Comparison of ENCODE assay signal across 8 cellular contexts in genomic region chr10:22714524-22715289, GRCh38. TPM values are rescaled to one million over a fixed set of nuclear protein-coding genes. Genes with fewer than 3 reads are reported as not detected.
DNase-seq lines count a peak whose midpoint lies in the region; ATAC-seq and TF ChIP-seq lines count a peak whose summit lies in the region.

TSS of gene PIP4K2A (minus strand) at chr10:22714578. CDS start at chr10:22714326, 252 bp downstream.

- peak within 1 kb of the TSS; percentile 84 for H3K4me3 ChIP-seq in epithelial cell of esophagus (ENCODE audit: low read length)
- peak within 1 kb of the TSS; percentile 89 for H3K4me3 ChIP-seq in mononuclear cell (ENCODE audit: low read length)

- H3K9me3 ChIP-seq in mononuclear cell (ENCODE audit: low read depth, low read length), result no peaks in the 10 kb centered on the region

- peak; percentile 69 for ATAC-seq in HG03064 (IDR thresholded peaks at IDR 0.05; ENCODE audit: low read depth, unreplicated experiment)

- H3K27me3 ChIP-seq in mononuclear cell (ENCODE audit: insufficient read depth, low read length), result no peaks in the 10 kb centered on the region

- peaks cover 25% of the 10 kb centered on the region for H3K4me1 ChIP-seq in mononuclear cell (ENCODE audit: insufficient read depth, low read length)

- peak; percentile 93 for DNase-seq in AG08396 (ENCODE audit: low spot score)
- peak; percentile 52 for DNase-seq in NOMO-1 treated with DMSO at 0.1 percent for 48 hours (lab: John Stamatoyannopoulos, UW; ENCODE audit: unreplicated experiment)
- DNase-seq in activated T-cell treated with anti-CD3 and anti-CD28 coated beads for 4 hours, result peak; percentile 60
- peak; percentile 82 for DNase-seq in epithelial cell of esophagus (ENCODE audit: low read depth)
- peak; percentile 42 to 62 for DNase-seq in stimulated activated CD8-positive, alpha-beta memory T cell treated with anti-CD3 and anti-CD28 coated beads, Interleukin-2, amount 100 ng/mL, for 1 hour (ENCODE audit: low read depth in 2 of 2)

- peak; percentile 75 for TF ChIP-seq POLR2A in GM18526 (IDR thresholded peaks at IDR 0.05; ENCODE audit: extremely low read depth, insufficient read length)

- TF ChIP-seq CTCF in epithelial cell of esophagus (IDR thresholded peaks at IDR 0.05; ENCODE audit: insufficient read depth, low read depth, low read length, missing control alignments), result no peak

RNA-seq across cellular contexts. Expression of gene PIP4K2A, which starts in this region (rescaled TPM):
- 126 TPM for total RNA-seq in mononuclear cell

Comparison
In these comparisons a context has a peak if more than half of its experiments do, and no peak if none do; other contexts are left out.
1. Peak in every context shown above with its lines: DNase-seq, ATAC-seq and H3K4me3 ChIP-seq.